ENCODE assay signal across 8 cellular contexts in genomic region chr5:180328296-180329137, GRCh38. TPM values are rescaled to one million over a fixed set of nuclear protein-coding genes. Genes with fewer than 3 reads are reported as not detected.
DNase-seq lines count a peak whose midpoint lies in the region; ATAC-seq and TF ChIP-seq lines count a peak whose summit lies in the region.

No MANE protein-coding gene starts in this region.

- intact Hi-C loops in activated CD4-positive, alpha-beta T cell treated with anti-CD3 and anti-CD28 coated beads for 36 hours (cut with DNase I, micrococcal nuclease) = loop anchor here (1.0 to 5.0 kb wide), 5 partner anchors 35 to 201 kb away; no protein-coding TSS in a partner anchor
- intact Hi-C loops in right lobe of liver (cut with DNase I) = loop anchor here (5.0 to 10.0 kb wide), 2 partner anchors 194 to 196 kb away; no protein-coding TSS in a partner anchor

- no peaks in the 10 kb centered on the region for H3K36me3 ChIP-seq in right lobe of liver

- no peaks in the 10 kb centered on the region for H3K9me3 Mint-ChIP-seq in activated CD4-positive, alpha-beta T cell treated with anti-CD3 and anti-CD28 coated beads for 36 hours (ENCODE audit: low read depth)

- H3K27ac ChIP-seq in right lobe of liver = no peak overlapping the region

- peaks cover 9% of the 10 kb centered on the region for H3K27me3 Mint-ChIP-seq in activated CD4-positive, alpha-beta T cell treated with anti-CD3 and anti-CD28 coated beads for 36 hours

- CTCF ChIA-PET in activated CD4-positive, alpha-beta T cell treated with anti-CD3 and anti-CD28 coated beads for 36 hours (lab: Charles Lee) = interaction anchor here (0.6 to 2.5 kb wide), 28 partner anchors 9 to 666 kb away, joined by 3 to 34 read pairs (median 4); partner anchors contain the start of gene GFPT2

- H3K4me1 Mint-ChIP-seq in activated CD4-positive, alpha-beta T cell treated with anti-CD3 and anti-CD28 coated beads for 36 hours = no peaks in the 10 kb centered on the region

- H3K4me3 ChIP-seq in right lobe of liver = no peak overlapping the region

- WGBS in right lobe of liver (ENCODE audit: insufficient coverage, low coverage, low lambda C conversion rate, missing lambda C conversion rate) = 31% methylated on average over 14 of the region's 31 CpGs

- no peaks in the 10 kb centered on the region for H3K9me3 ChIP-seq in right lobe of liver

- peak; percentile 87 for ATAC-seq in HG03095 (IDR thresholded peaks at IDR 0.05; ENCODE audit: unreplicated experiment)
- ATAC-seq in activated CD4-positive, alpha-beta T cell treated with anti-CD3 and anti-CD28 coated beads for 36 hours = peak; percentile 98
- ATAC-seq in right lobe of liver = peak; percentile 85 to 95 (median 92)

- POLR2A ChIA-PET in activated CD4-positive, alpha-beta T cell treated with anti-CD3 and anti-CD28 coated beads for 36 hours (lab: Charles Lee) = no interaction called here

- DNase-seq in NCI-H2227 (lab: John Stamatoyannopoulos, UW; ENCODE audit: unreplicated experiment) (peak; percentile 9), NCI-H2227 treated with DMSO at 0.1 percent for 48 hours (lab: John Stamatoyannopoulos, UW) (no peak), NCI-H345 treated with DMSO at 0.1 percent for 48 hours (lab: John Stamatoyannopoulos, UW; ENCODE audit: unreplicated experiment) (peak; percentile 75), cerebellum (ENCODE audit: low spot score) (peak; percentile 53), right lobe of liver (peak; percentile 82 to 84 (median 83))
- peak; percentile 93 for DNase-seq in activated CD4-positive, alpha-beta T cell treated with anti-CD3 and anti-CD28 coated beads for 36 hours
- peak; percentile 51 for DNase-seq in stimulated activated CD8-positive, alpha-beta memory T cell treated with anti-CD3 and anti-CD28 coated beads, Interleukin-12 subunit alpha, Interleukin-12 subunit beta, amount 100 ng/mL, for 24 hours (ENCODE audit: extremely low read depth)

- TF ChIP-seq CTCF in right lobe of liver (IDR thresholded peaks at IDR 0.05) = peak; percentile 58 to 86 (median 80)

- no peak overlapping the region for H3K4me3 Mint-ChIP-seq in activated CD4-positive, alpha-beta T cell treated with anti-CD3 and anti-CD28 coated beads for 36 hours

- no peaks in the 10 kb centered on the region for H3K27me3 ChIP-seq in right lobe of liver

- no peaks in the 10 kb centered on the region for H3K4me1 ChIP-seq in right lobe of liver

- no peaks in the 10 kb centered on the region for H3K36me3 Mint-ChIP-seq in activated CD4-positive, alpha-beta T cell treated with anti-CD3 and anti-CD28 coated beads for 36 hours (ENCODE audit: low read depth)

- no peak for TF ChIP-seq POLR2A in right lobe of liver (IDR thresholded peaks at IDR 0.05)

- no peak overlapping the region for H3K27ac Mint-ChIP-seq in activated CD4-positive, alpha-beta T cell treated with anti-CD3 and anti-CD28 coated beads for 36 hours

RNA-seq across cellular contexts. Expression of gene GFPT2, which starts 24.6 kb away (rescaled TPM):
- total RNA-seq in activated CD4-positive, alpha-beta T cell treated with anti-CD3 and anti-CD28 coated beads for 36 hours = under 1 TPM; 0.16 TPM
- total RNA-seq in cerebellum (38.2 TPM), right lobe of liver (under 1 TPM; 0.32 to 0.93 (median 0.61) TPM)

RNA-seq across cellular contexts. Expression of gene MAPK9, which starts 36.6 kb away (rescaled TPM):
- 10 to 100 TPM; 37.0 to 38.1 TPM for total RNA-seq in activated CD4-positive, alpha-beta T cell treated with anti-CD3 and anti-CD28 coated beads for 36 hours
- total RNA-seq in cerebellum (76.6 TPM), right lobe of liver (10 to 100 TPM; 14.4 to 18.6 (median 15.6) TPM)

Comparison
In these comparisons a context has a peak if more than half of its experiments do, and no peak if none do; other contexts are left out.
1. RNA of gene GFPT2, which starts 24.6 kb away (total RNA-seq): 38.2 TPM in cerebellum (single experiment); 0.32 to 0.93 TPM in right lobe of liver and 0.16 TPM in activated CD4-positive, alpha-beta T cell treated with anti-CD3 and anti-CD28 coated beads for 36 hours; every median in the first group is over 10 times any median in the second.
2. Peak in every context shown above with its lines, with median percentiles within 50 percentile points of each other: ATAC-seq.